8 cellular contexts compared by ENCODE assay signal in genomic region chr6:148177589-148178233, GRCh38.
DNase-seq lines count a peak whose midpoint lies in the region; ATAC-seq and TF ChIP-seq lines count a peak whose summit lies in the region.

No MANE protein-coding gene starts in this region.

- H3K4me1 Mint-ChIP-seq in activated CD4-positive, alpha-beta memory T cell treated with anti-CD3 and anti-CD28 coated beads for 36 hours (ENCODE audit: low read depth): no peaks in the 10 kb centered on the region
- H3K4me1 Mint-ChIP-seq in osteocyte (ENCODE audit: unreplicated experiment): peaks cover 5% of the 10 kb centered on the region

- H3K36me3 ChIP-seq in MM.1S (replicated peaks; ENCODE audit: insufficient read depth, low read length): no peaks in the 10 kb centered on the region

- H3K4me2 ChIP-seq in MM.1S (ENCODE audit: low read depth, low read length): no peak overlapping the region

- CTCF ChIA-PET in activated CD4-positive, alpha-beta memory T cell treated with anti-CD3 and anti-CD28 coated beads for 36 hours (lab: Charles Lee): interaction anchor here (0.6 to 3.7 kb wide), 32 partner anchors 8 to 671 kb away, joined by 3 to 79 read pairs (median 4); no protein-coding TSS in a partner anchor

- no peaks in the 10 kb centered on the region for H3K9me3 ChIP-seq in MM.1S (replicated peaks; ENCODE audit: insufficient read depth, low read length)

- no peaks in the 10 kb centered on the region for H3K36me3 Mint-ChIP-seq in activated CD4-positive, alpha-beta memory T cell treated with anti-CD3 and anti-CD28 coated beads for 36 hours
- no peaks in the 10 kb centered on the region for H3K36me3 Mint-ChIP-seq in osteocyte (ENCODE audit: unreplicated experiment)

- H3K27ac Mint-ChIP-seq in activated CD4-positive, alpha-beta memory T cell treated with anti-CD3 and anti-CD28 coated beads for 36 hours: no peak overlapping the region
- no peak overlapping the region for H3K27ac Mint-ChIP-seq in osteocyte (ENCODE audit: unreplicated experiment)

- no peaks in the 10 kb centered on the region for H4K20me1 ChIP-seq in MM.1S (ENCODE audit: insufficient read depth, low read length)

- H3K4me3 ChIP-seq in MM.1S (ENCODE audit: low read length): no peak overlapping the region

- no peak overlapping the region for H3K9ac ChIP-seq in MM.1S (ENCODE audit: low read length)

- DNase-seq in NCI-H187 (lab: John Stamatoyannopoulos, UW): peak; percentile 32 to 43
- DNase-seq in NCI-H187 treated with DMSO at 0.1 percent for 48 hours (lab: John Stamatoyannopoulos, UW): no peak
- DNase-seq in MM.1S: no peak
- DNase-seq in activated CD4-positive, alpha-beta memory T cell treated with anti-CD3 and anti-CD28 coated beads for 36 hours: peak; percentile 35
- peak; percentile 46 for DNase-seq in fibroblast of the conjunctiva (ENCODE audit: low read depth)
- DNase-seq in osteocyte (ENCODE audit: extremely low spot score, unreplicated experiment): peak; percentile 86
- DNase-seq in NCI-H1048 (lab: John Stamatoyannopoulos, UW): no peak

- TF ChIP-seq CTCF in MM.1S (IDR thresholded peaks at IDR 0.05; ENCODE audit: low read length) (peak; percentile 35), osteocyte (IDR thresholded peaks at IDR 0.05) (peak; percentile 85)

- peaks cover 17% of the 10 kb centered on the region for H3K27me3 Mint-ChIP-seq in activated CD4-positive, alpha-beta memory T cell treated with anti-CD3 and anti-CD28 coated beads for 36 hours
- H3K27me3 Mint-ChIP-seq in osteocyte (ENCODE audit: unreplicated experiment): no peaks in the 10 kb centered on the region

- intact Hi-C loops in activated CD4-positive, alpha-beta memory T cell treated with anti-CD3 and anti-CD28 coated beads for 36 hours (cut with micrococcal nuclease): loop anchor here (1.0 kb wide), 2 partner anchors 74 to 287 kb away; no protein-coding TSS in a partner anchor

- H3K4me1 ChIP-seq in MM.1S (ENCODE audit: low read length): no peaks in the 10 kb centered on the region

- POLR2A ChIA-PET in activated CD4-positive, alpha-beta memory T cell treated with anti-CD3 and anti-CD28 coated beads for 36 hours (lab: Charles Lee): no interaction called here

- no peaks in the 10 kb centered on the region for H3F3A ChIP-seq in MM.1S (ENCODE audit: insufficient read depth, low read length)

- H2AFZ ChIP-seq in MM.1S (ENCODE audit: low read length): no peak overlapping the region

- no peak for ATAC-seq in GM19035 (IDR thresholded peaks at IDR 0.05; ENCODE audit: unreplicated experiment)

- H3K9me2 ChIP-seq in MM.1S (replicated peaks; ENCODE audit: insufficient read depth, low read length): no peaks in the 10 kb centered on the region

- no peaks in the 10 kb centered on the region for H3K9me3 Mint-ChIP-seq in activated CD4-positive, alpha-beta memory T cell treated with anti-CD3 and anti-CD28 coated beads for 36 hours
- H3K9me3 Mint-ChIP-seq in osteocyte (ENCODE audit: unreplicated experiment): no peaks in the 10 kb centered on the region

- H3K27ac ChIP-seq in MM.1S (ENCODE audit: low read length): no peak overlapping the region

- H3K4me3 Mint-ChIP-seq in activated CD4-positive, alpha-beta memory T cell treated with anti-CD3 and anti-CD28 coated beads for 36 hours: no peak overlapping the region
- no peak overlapping the region for H3K4me3 Mint-ChIP-seq in osteocyte (ENCODE audit: unreplicated experiment)

- H3K27me3 ChIP-seq in MM.1S (replicated peaks; ENCODE audit: insufficient read depth, low read length): no peaks in the 10 kb centered on the region

- H3K79me2 ChIP-seq in MM.1S (ENCODE audit: low read length): no peaks in the 10 kb centered on the region

Comparison
In these comparisons a context has a peak if more than half of its experiments do, and no peak if none do; other contexts are left out.
1. DNase-seq: peak in NCI-H187 (2 of 2), activated CD4-positive, alpha-beta memory T cell treated with anti-CD3 and anti-CD28 coated beads for 36 hours (single experiment), fibroblast of the conjunctiva (single experiment) and osteocyte (single experiment); none in NCI-H187 treated with DMSO at 0.1 percent for 48 hours (single experiment), MM.1S (single experiment) and NCI-H1048 (single experiment).